8 cellular contexts compared by ENCODE assay signal in genomic region chr7:128737867-128738390, GRCh38. TPM values are rescaled to one million over a fixed set of nuclear protein-coding genes. Genes with fewer than 3 reads are reported as not detected.
DNase-seq lines count a peak whose midpoint lies in the region; ATAC-seq and TF ChIP-seq lines count a peak whose summit lies in the region.

No MANE protein-coding gene starts in this region.

- H3K36me3 ChIP-seq in right atrium auricular region, result no peaks in the 10 kb centered on the region
- H3K36me3 ChIP-seq in uterus, result no peaks in the 10 kb centered on the region

- peaks cover 0 to 39% of the 10 kb centered on the region in 2 donors for H3K4me1 ChIP-seq in right atrium auricular region
- H3K4me1 ChIP-seq in uterus, result no peaks in the 10 kb centered on the region

- H3K27me3 Mint-ChIP-seq in activated T-helper 1 cell treated with anti-CD3 and anti-CD28 coated beads, Interleukin-12 subunit alpha, Interleukin-12 subunit beta, Interleukin-2, Interleukin-4 antibody, amounts not matched to agents 30 ng/mL and 10 ng/mL and 1 ng/mL, durations not matched to agents 14 hours and 24 hours and 36 hours (ENCODE audit: insufficient read depth), result no peaks in the 10 kb centered on the region

- no peak overlapping the region for H3K27ac Mint-ChIP-seq in activated T-helper 1 cell treated with anti-CD3 and anti-CD28 coated beads, Interleukin-12 subunit alpha, Interleukin-12 subunit beta, Interleukin-2, Interleukin-4 antibody, amounts not matched to agents 30 ng/mL and 10 ng/mL and 1 ng/mL, durations not matched to agents 14 hours and 24 hours and 36 hours

- intact Hi-C loops in left cardiac atrium (cut with DNase I) (no loop called here), uterus (cut with DNase I; ENCODE audit: low total_unique reads) (no loop called here)
- intact Hi-C loops in activated T-helper 1 cell treated with anti-CD3 and anti-CD28 coated beads, Interleukin-12 subunit alpha, Interleukin-12 subunit beta, Interleukin-2, Interleukin-4 antibody, amounts not matched to agents 30 ng/mL and 10 ng/mL and 1 ng/mL, durations not matched to agents 14 hours and 24 hours and 36 hours (cut with micrococcal nuclease), result loop anchor here (2.0 to 5.0 kb wide), 5 partner anchors 41 to 1151 kb away; partner anchors contain the start of genes AHCYL2, ARF5, GCC1 and HILPDA

- H3K4me3 ChIP-seq in right atrium auricular region, result no peak overlapping the region
- H3K4me3 ChIP-seq in uterus, result peak overlapping the region in 1 of 2 donors; percentile 99

- TF ChIP-seq CTCF in right atrium auricular region (IDR thresholded peaks at IDR 0.05), result no peak
- TF ChIP-seq CTCF in uterus (IDR thresholded peaks at IDR 0.05), result no peak

- no peaks in the 10 kb centered on the region for H3K9me3 Mint-ChIP-seq in activated T-helper 1 cell treated with anti-CD3 and anti-CD28 coated beads, Interleukin-12 subunit alpha, Interleukin-12 subunit beta, Interleukin-2, Interleukin-4 antibody, amounts not matched to agents 30 ng/mL and 10 ng/mL and 1 ng/mL, durations not matched to agents 14 hours and 24 hours and 36 hours

- H3K36me3 Mint-ChIP-seq in activated T-helper 1 cell treated with anti-CD3 and anti-CD28 coated beads, Interleukin-12 subunit alpha, Interleukin-12 subunit beta, Interleukin-2, Interleukin-4 antibody, amounts not matched to agents 30 ng/mL and 10 ng/mL and 1 ng/mL, durations not matched to agents 14 hours and 24 hours and 36 hours (ENCODE audit: low read depth), result peaks cover 6% of the 10 kb centered on the region

- H3K4me3 Mint-ChIP-seq in activated T-helper 1 cell treated with anti-CD3 and anti-CD28 coated beads, Interleukin-12 subunit alpha, Interleukin-12 subunit beta, Interleukin-2, Interleukin-4 antibody, amounts not matched to agents 30 ng/mL and 10 ng/mL and 1 ng/mL, durations not matched to agents 14 hours and 24 hours and 36 hours, result peak overlapping the region; percentile 100

- in situ Hi-C loops in G401 (cut with HindIII; ENCODE audit: low sequenced_read_pairs), result no loop called here

- ATAC-seq in left cardiac atrium (no peak), HG02610 (IDR thresholded peaks at IDR 0.05; ENCODE audit: unreplicated experiment) (no peak)

- H3K27me3 ChIP-seq in right atrium auricular region (no peaks in the 10 kb centered on the region), uterus (no peaks in the 10 kb centered on the region)

- H3K9me3 ChIP-seq in right atrium auricular region (no peaks in the 10 kb centered on the region), uterus (no peaks in the 10 kb centered on the region)

- peaks cover 23% of the 10 kb centered on the region for H3K4me1 Mint-ChIP-seq in activated T-helper 1 cell treated with anti-CD3 and anti-CD28 coated beads, Interleukin-12 subunit alpha, Interleukin-12 subunit beta, Interleukin-2, Interleukin-4 antibody, amounts not matched to agents 30 ng/mL and 10 ng/mL and 1 ng/mL, durations not matched to agents 14 hours and 24 hours and 36 hours (ENCODE audit: low read depth)

- H3K27ac ChIP-seq in right atrium auricular region, result peak overlapping the region; percentile 98 to 99
- peak overlapping the region; percentile 96 to 97 for H3K27ac ChIP-seq in uterus

- DNase-seq in right atrium auricular region (ENCODE audit: low spot score) (no peak), left cardiac atrium (no peak), kidney glomerular epithelial cell (lab: John Stamatoyannopoulos, UW) (peak; percentile 58), uterus (peak in 1 of 2 donors; percentile 26), G401 (ENCODE audit: low spot score) (no peak), NCI-H1694 (lab: John Stamatoyannopoulos, UW) (no peak)
- no peak for DNase-seq in activated T-helper 1 cell treated with anti-CD3 and anti-CD28 coated beads, Interleukin-12 subunit alpha, Interleukin-12 subunit beta, Interleukin-2, Interleukin-4 antibody, amounts not matched to agents 30 ng/mL and 10 ng/mL and 1 ng/mL, durations not matched to agents 14 hours and 24 hours and 36 hours (ENCODE audit: low spot score)

- no peak for TF ChIP-seq POLR2A in uterus (IDR thresholded peaks at IDR 0.05)

RNA-seq across cellular contexts. Expression of gene CALU, which starts 1.2 kb away (rescaled TPM):
- total RNA-seq in right atrium auricular region (100 to 1,000 TPM; 190 to 286 TPM), left cardiac atrium (100 to 1,000 TPM; 190 to 353 TPM), uterus (100 to 1,000 TPM in 3 of 4 donors, 10 to 100 TPM in 1; 83.0 to 334 (median 108) TPM)
- 52.8 and 59.2 TPM in 2 replicates for total RNA-seq in activated T-helper 1 cell treated with anti-CD3 and anti-CD28 coated beads, Interleukin-12 subunit alpha, Interleukin-12 subunit beta, Interleukin-2, Interleukin-4 antibody, amounts not matched to agents 30 ng/mL and 10 ng/mL and 1 ng/mL, durations not matched to agents 14 hours and 24 hours and 36 hours
- 86.0 and 136 TPM in 2 replicates for total RNA-seq in G401 (2014; rRNA removed; shearing (Covaris generic))

RNA-seq across cellular contexts. Expression of gene OPN1SW, which starts 37.7 kb away (rescaled TPM):
- not detected for total RNA-seq in right atrium auricular region
- total RNA-seq in left cardiac atrium, result not detected
- not detected in 2 replicates for total RNA-seq in activated T-helper 1 cell treated with anti-CD3 and anti-CD28 coated beads, Interleukin-12 subunit alpha, Interleukin-12 subunit beta, Interleukin-2, Interleukin-4 antibody, amounts not matched to agents 30 ng/mL and 10 ng/mL and 1 ng/mL, durations not matched to agents 14 hours and 24 hours and 36 hours
- not detected for total RNA-seq in uterus
- not detected in 2 replicates for total RNA-seq in G401 (2014; rRNA removed; shearing (Covaris generic))

RNA-seq across cellular contexts. Expression of gene CCDC136, which starts 53.8 kb away (rescaled TPM):
- total RNA-seq in right atrium auricular region (1 to 10 TPM; 2.6 to 8.5 TPM), left cardiac atrium (1 to 10 TPM; 2.9 to 7.2 TPM), uterus (10 to 100 TPM; 11.5 to 26.4 (median 14.8) TPM)
- total RNA-seq in activated T-helper 1 cell treated with anti-CD3 and anti-CD28 coated beads, Interleukin-12 subunit alpha, Interleukin-12 subunit beta, Interleukin-2, Interleukin-4 antibody, amounts not matched to agents 30 ng/mL and 10 ng/mL and 1 ng/mL, durations not matched to agents 14 hours and 24 hours and 36 hours, result 10.0 and 11.1 TPM in 2 replicates
- total RNA-seq in G401 (2014; rRNA removed; shearing (Covaris generic)), result 11.3 and 15.2 TPM in 2 replicates
